In genomic region chr3:51024121-51024520, GRCh38 we compare ENCODE assay signal across 27 cellular contexts.
A peak's percentile ranks its signal among the peaks of the same experiment; 100 is the strongest.
DNase-seq lines count a peak whose midpoint lies in the region; ATAC-seq and FAIRE-seq lines count a peak whose summit lies in the region.
"Had no signal": no experiment of that assay in that cellular context is flagged by ENCODE, and none has a peak within 500 bp of the region (broad histone marks: within the 10 kb centered on the region; RNA-seq: fewer than 3 reads in every experiment).

No MANE protein-coding gene starts in this region.

- H3K4ac ChIP-seq in trophoblast cell (ENCODE audit: low read depth, low read length) = no peak overlapping the region

- H2BK5ac ChIP-seq in trophoblast cell (ENCODE audit: low read depth, low read length, poor library complexity) = no peak overlapping the region

- no peak overlapping the region for H3K27ac ChIP-seq in trophoblast cell (ENCODE audit: low read depth, low read length)
- H3K27ac ChIP-seq: cardiac muscle cell, coronary artery, parathyroid adenoma, PC-9, right atrium auricular region, tibial nerve had no signal

- peak; percentile 58 for FAIRE-seq in HTR-8/SVneo (lab: Jason Lieb, UNC)

- no peak overlapping the region for H4K12ac ChIP-seq in trophoblast cell (ENCODE audit: low read depth, low read length)

- no peak overlapping the region for H3K14ac ChIP-seq in trophoblast cell (ENCODE audit: low read length)

- ATAC-seq in effector memory CD8-positive, alpha-beta T cell (replicated peaks) = no peak
- ATAC-seq in stimulated activated effector memory CD8-positive, alpha-beta T cell treated with anti-CD3 and anti-CD28 coated beads, Interleukin-12 subunit alpha, Interleukin-12 subunit beta, amount 100 ng/mL, for 72 hours = no peak
- no peak for ATAC-seq in HG03196 (IDR thresholded peaks at IDR 0.05; ENCODE audit: unreplicated experiment)
- ATAC-seq: HCT116, Right ventricle myocardium inferior, SK-N-SH treated with all-trans-retinoic acid at 6 μM for 48 hours had no signal

- no peak overlapping the region for H3K4me2 ChIP-seq in trophoblast cell (ENCODE audit: low read length)
- H3K4me2 ChIP-seq: PC-9, smooth muscle cell had no signal

- H4K8ac ChIP-seq in trophoblast cell (ENCODE audit: low read depth, low read length) = no peak overlapping the region

- H3K9me3 ChIP-seq in trophoblast cell (ENCODE audit: insufficient read depth, low read depth, low read length) = no peaks in the 10 kb centered on the region
- H3K9me3 ChIP-seq: BE2C, Caco-2, mucosa of descending colon, right atrium auricular region had no signal

- H4K91ac ChIP-seq in trophoblast cell (ENCODE audit: low read depth, low read length) = no peak overlapping the region

- H3K79me1 ChIP-seq in trophoblast cell (ENCODE audit: low read length) = no peaks in the 10 kb centered on the region

- H3K9ac ChIP-seq in trophoblast cell (ENCODE audit: low read length) = no peak overlapping the region
- H3K9ac ChIP-seq: parathyroid adenoma had no signal

- H3K4me3 Mint-ChIP-seq in activated naive CD4-positive, alpha-beta T cell treated with anti-CD3 and anti-CD28 coated beads for 36 hours = no peak overlapping the region
- H3K4me3 Mint-ChIP-seq in effector memory CD8-positive, alpha-beta T cell = peak overlapping the region; percentile 72 to 83
- H3K4me3 Mint-ChIP-seq in stimulated activated effector memory CD8-positive, alpha-beta T cell treated with anti-CD3 and anti-CD28 coated beads, Interleukin-12 subunit alpha, Interleukin-12 subunit beta, amount 100 ng/mL, for 72 hours = no peak overlapping the region
- no peak overlapping the region for H3K4me3 Mint-ChIP-seq in activated T-helper 1 cell treated with anti-CD3 and anti-CD28 coated beads, Interleukin-12 subunit alpha, Interleukin-12 subunit beta, Interleukin-2, Interleukin-4 antibody, amounts not matched to agents 30 ng/mL and 10 ng/mL and 1 ng/mL, durations not matched to agents 14 hours and 24 hours and 36 hours
- H3K4me3 Mint-ChIP-seq: activated B cell treated with CpG ODN at 0.5 μM for 24 hours, neural crest cell had no signal

- H3K27me3 Mint-ChIP-seq in activated naive CD4-positive, alpha-beta T cell treated with anti-CD3 and anti-CD28 coated beads for 36 hours (ENCODE audit: low read depth) = no peaks in the 10 kb centered on the region
- H3K27me3 Mint-ChIP-seq in effector memory CD8-positive, alpha-beta T cell = no peaks in the 10 kb centered on the region
- H3K27me3 Mint-ChIP-seq in activated T-helper 1 cell treated with anti-CD3 and anti-CD28 coated beads, Interleukin-12 subunit alpha, Interleukin-12 subunit beta, Interleukin-2, Interleukin-4 antibody, amounts not matched to agents 30 ng/mL and 10 ng/mL and 1 ng/mL, durations not matched to agents 14 hours and 24 hours and 36 hours (ENCODE audit: insufficient read depth) = peaks cover 8% of the 10 kb centered on the region

- no peak overlapping the region for H3K23ac ChIP-seq in trophoblast cell (ENCODE audit: low read length)

- H3K27ac Mint-ChIP-seq in activated naive CD4-positive, alpha-beta T cell treated with anti-CD3 and anti-CD28 coated beads for 36 hours = peak overlapping the region; percentile 59
- H3K27ac Mint-ChIP-seq in effector memory CD8-positive, alpha-beta T cell = peak overlapping the region; percentile 91 to 99
- H3K27ac Mint-ChIP-seq in stimulated activated effector memory CD8-positive, alpha-beta T cell treated with anti-CD3 and anti-CD28 coated beads, Interleukin-12 subunit alpha, Interleukin-12 subunit beta, amount 100 ng/mL, for 72 hours = peak overlapping the region; percentile 76
- H3K27ac Mint-ChIP-seq in activated T-helper 1 cell treated with anti-CD3 and anti-CD28 coated beads, Interleukin-12 subunit alpha, Interleukin-12 subunit beta, Interleukin-2, Interleukin-4 antibody, amounts not matched to agents 30 ng/mL and 10 ng/mL and 1 ng/mL, durations not matched to agents 14 hours and 24 hours and 36 hours = no peak overlapping the region
- H3K27ac Mint-ChIP-seq: activated B cell treated with CpG ODN at 0.5 μM for 24 hours had no signal

- H3K27me3 ChIP-seq in trophoblast cell (ENCODE audit: insufficient read depth, low read length) = no peaks in the 10 kb centered on the region
- H3K27me3 ChIP-seq: BE2C, cardiac muscle cell, right atrium auricular region, tibial nerve had no signal

- DNase-seq in activated naive CD4-positive, alpha-beta T cell treated with anti-CD3 and anti-CD28 coated beads for 36 hours = no peak
- no peak for DNase-seq in activated naive CD4-positive, alpha-beta T cell (lab: John Stamatoyannopoulos, UW)
- no peak for DNase-seq in HTR-8/SVneo (ENCODE audit: insufficient read length, low spot score)
- DNase-seq in effector memory CD8-positive, alpha-beta T cell = no peak
- no peak for DNase-seq in stimulated activated effector memory CD8-positive, alpha-beta T cell treated with anti-CD3 and anti-CD28 coated beads, Interleukin-12 subunit alpha, Interleukin-12 subunit beta, amount 100 ng/mL, for 72 hours (ENCODE audit: low spot score in 2 of 2)
- no peak for DNase-seq in trophoblast cell
- no peak for DNase-seq in activated T-helper 1 cell treated with anti-CD3 and anti-CD28 coated beads, Interleukin-12 subunit alpha, Interleukin-12 subunit beta, Interleukin-2, Interleukin-4 antibody, amounts not matched to agents 30 ng/mL and 10 ng/mL and 1 ng/mL, durations not matched to agents 14 hours and 24 hours and 36 hours (ENCODE audit: low spot score)
- DNase-seq: activated B cell treated with CpG ODN at 0.5 μM for 24 hours, anterior cingulate cortex, BE2C, Caco-2, foreskin fibroblast, head of caudate nucleus, NCI-H1436 treated with DMSO at 0.1 percent for 48 hours had no signal

- H2AFZ ChIP-seq in trophoblast cell (ENCODE audit: insufficient read depth, low read length, poor library complexity) = no peak overlapping the region
- H2AFZ ChIP-seq: parathyroid adenoma, PC-9 had no signal

- H3K79me2 ChIP-seq in trophoblast cell (ENCODE audit: control insufficient read depth, insufficient read depth, low read length, poor library complexity) = no peaks in the 10 kb centered on the region
- H3K79me2 ChIP-seq: parathyroid adenoma had no signal

- peaks cover 39% of the 10 kb centered on the region for H3K4me1 Mint-ChIP-seq in activated naive CD4-positive, alpha-beta T cell treated with anti-CD3 and anti-CD28 coated beads for 36 hours (ENCODE audit: low read depth)
- peaks cover 47 to 56% of the 10 kb centered on the region in 2 donors for H3K4me1 Mint-ChIP-seq in effector memory CD8-positive, alpha-beta T cell (ENCODE audit: low read depth in 2 of 2)
- peaks cover 49% of the 10 kb centered on the region for H3K4me1 Mint-ChIP-seq in stimulated activated effector memory CD8-positive, alpha-beta T cell treated with anti-CD3 and anti-CD28 coated beads, Interleukin-12 subunit alpha, Interleukin-12 subunit beta, amount 100 ng/mL, for 72 hours
- H3K4me1 Mint-ChIP-seq in activated T-helper 1 cell treated with anti-CD3 and anti-CD28 coated beads, Interleukin-12 subunit alpha, Interleukin-12 subunit beta, Interleukin-2, Interleukin-4 antibody, amounts not matched to agents 30 ng/mL and 10 ng/mL and 1 ng/mL, durations not matched to agents 14 hours and 24 hours and 36 hours (ENCODE audit: low read depth) = peaks cover 34% of the 10 kb centered on the region
- H3K4me1 Mint-ChIP-seq: neural crest cell had no signal

- no peak overlapping the region for H2BK12ac ChIP-seq in trophoblast cell (ENCODE audit: low read length)

- H2BK120ac ChIP-seq in trophoblast cell (ENCODE audit: insufficient read depth, low read length, poor library complexity) = no peak overlapping the region

- H3K36me3 Mint-ChIP-seq in activated naive CD4-positive, alpha-beta T cell treated with anti-CD3 and anti-CD28 coated beads for 36 hours (ENCODE audit: low read depth) = peaks cover 3% of the 10 kb centered on the region
- peaks cover 9% of the 10 kb centered on the region for H3K36me3 Mint-ChIP-seq in effector memory CD8-positive, alpha-beta T cell (ENCODE audit: insufficient read depth)
- H3K36me3 Mint-ChIP-seq in stimulated activated effector memory CD8-positive, alpha-beta T cell treated with anti-CD3 and anti-CD28 coated beads, Interleukin-12 subunit alpha, Interleukin-12 subunit beta, amount 100 ng/mL, for 72 hours = peaks cover 7% of the 10 kb centered on the region
- H3K36me3 Mint-ChIP-seq in activated T-helper 1 cell treated with anti-CD3 and anti-CD28 coated beads, Interleukin-12 subunit alpha, Interleukin-12 subunit beta, Interleukin-2, Interleukin-4 antibody, amounts not matched to agents 30 ng/mL and 10 ng/mL and 1 ng/mL, durations not matched to agents 14 hours and 24 hours and 36 hours (ENCODE audit: low read depth) = peaks cover 8% of the 10 kb centered on the region

- H3K9me3 Mint-ChIP-seq in activated naive CD4-positive, alpha-beta T cell treated with anti-CD3 and anti-CD28 coated beads for 36 hours = peaks cover 4% of the 10 kb centered on the region
- H3K9me3 Mint-ChIP-seq in effector memory CD8-positive, alpha-beta T cell = peaks cover 0 to 3% of the 10 kb centered on the region in 2 donors
- peaks cover 3% of the 10 kb centered on the region for H3K9me3 Mint-ChIP-seq in stimulated activated effector memory CD8-positive, alpha-beta T cell treated with anti-CD3 and anti-CD28 coated beads, Interleukin-12 subunit alpha, Interleukin-12 subunit beta, amount 100 ng/mL, for 72 hours
- peaks cover 20% of the 10 kb centered on the region for H3K9me3 Mint-ChIP-seq in activated T-helper 1 cell treated with anti-CD3 and anti-CD28 coated beads, Interleukin-12 subunit alpha, Interleukin-12 subunit beta, Interleukin-2, Interleukin-4 antibody, amounts not matched to agents 30 ng/mL and 10 ng/mL and 1 ng/mL, durations not matched to agents 14 hours and 24 hours and 36 hours

- no peak overlapping the region for H2AK5ac ChIP-seq in trophoblast cell (ENCODE audit: low read length)

- CTCF ChIA-PET in activated naive CD4-positive, alpha-beta T cell treated with anti-CD3 and anti-CD28 coated beads for 36 hours (lab: Charles Lee) = interaction anchor here (0.6 to 1.5 kb wide), 3 partner anchors 19 to 45 kb away, joined by 3 read pairs; no protein-coding TSS in a partner anchor

- peaks cover 3 to 4% of the 10 kb centered on the region in 2 experiments for H3K4me1 ChIP-seq in trophoblast cell (ENCODE audit: control insufficient read depth in 1 of 2, insufficient read depth in 2 of 2, low read length in 2 of 2)
- H3K4me1 ChIP-seq: BE2C, Caco-2, right atrium auricular region, tibial nerve had no signal

- no peak overlapping the region for H3K18ac ChIP-seq in trophoblast cell (ENCODE audit: low read length)

- intact Hi-C loops in activated naive CD4-positive, alpha-beta T cell treated with anti-CD3 and anti-CD28 coated beads for 36 hours (cut with micrococcal nuclease) = loop anchor here (2.0 kb wide), 1 partner anchor 451 kb away; no protein-coding TSS in a partner anchor
- intact Hi-C loops in activated T-helper 1 cell treated with anti-CD3 and anti-CD28 coated beads, Interleukin-12 subunit alpha, Interleukin-12 subunit beta, Interleukin-2, Interleukin-4 antibody, amounts not matched to agents 30 ng/mL and 10 ng/mL and 1 ng/mL, durations not matched to agents 14 hours and 24 hours and 36 hours (cut with micrococcal nuclease) = no loop called here

- H3K36me3 ChIP-seq in trophoblast cell (ENCODE audit: control insufficient read depth in 1 of 2, insufficient read depth in 2 of 2, low read length in 2 of 2) = no peaks in the 10 kb centered on the region
- H3K36me3 ChIP-seq: BE2C, cardiac muscle cell, right atrium auricular region, tibial nerve had no signal

- no peak overlapping the region for H3K4me3 ChIP-seq in trophoblast cell (ENCODE audit: low read depth, low read length)
- H3K4me3 ChIP-seq: cardiac muscle cell, coronary artery, mucosa of descending colon, PC-9, right atrium auricular region, smooth muscle cell, tibial nerve had no signal

Comparison
In these comparisons a context has a peak if more than half of its experiments do, and no peak if none do; other contexts are left out.
1. H3K4me3 Mint-ChIP-seq: peak in effector memory CD8-positive, alpha-beta T cell (2 of 2); none in activated naive CD4-positive, alpha-beta T cell treated with anti-CD3 and anti-CD28 coated beads for 36 hours (single experiment), stimulated activated effector memory CD8-positive, alpha-beta T cell treated with anti-CD3 and anti-CD28 coated beads, Interleukin-12 subunit alpha, Interleukin-12 subunit beta, amount 100 ng/mL, for 72 hours (single experiment) and activated T-helper 1 cell treated with anti-CD3 and anti-CD28 coated beads, Interleukin-12 subunit alpha, Interleukin-12 subunit beta, Interleukin-2, Interleukin-4 antibody, amounts not matched to agents 30 ng/mL and 10 ng/mL and 1 ng/mL, durations not matched to agents 14 hours and 24 hours and 36 hours (single experiment).